15 cellular contexts compared by ENCODE assay signal in the genomic region with DNA sequence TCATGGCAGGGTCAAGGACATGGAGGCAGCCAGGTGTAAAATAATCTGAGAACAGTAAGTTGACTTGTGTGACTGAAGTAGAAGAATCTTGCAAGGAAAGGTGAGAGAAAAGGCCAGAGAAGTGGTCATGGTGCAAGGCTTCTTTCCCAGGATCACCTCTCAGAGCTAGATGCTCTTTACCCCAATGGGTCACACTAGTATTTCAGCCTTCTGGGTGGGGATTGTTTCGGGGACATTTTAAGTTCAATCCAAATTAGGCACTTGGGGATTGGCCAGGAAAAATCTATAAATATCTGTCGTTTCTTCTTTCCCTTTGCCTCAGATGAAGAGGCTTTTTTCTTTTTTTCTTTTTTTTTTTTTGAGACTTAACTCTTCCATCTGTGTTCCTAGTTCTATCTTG.
DNase-seq lines count a peak whose midpoint lies in the region; ATAC-seq and TF ChIP-seq lines count a peak whose summit lies in the region.
"Had no signal": no experiment of that assay in that cellular context is flagged by ENCODE, and none has a peak within 500 bp of the region (broad histone marks: within the 10 kb centered on the region; RNA-seq: fewer than 3 reads in every experiment).

No MANE protein-coding gene starts in this region.

- H4K20me1 ChIP-seq in SK-N-SH (ENCODE audit: insufficient read depth) = no peaks in the 10 kb centered on the region

- 70% methylated on average over 2 of the region's 2 CpGs for WGBS in SK-N-SH (ENCODE audit: low lambda C conversion rate)

- peaks cover 27% of the 10 kb centered on the region for H3F3A ChIP-seq in SK-N-SH (replicated peaks; ENCODE audit: insufficient read depth)

- H3K4me1 Mint-ChIP-seq in stimulated activated naive B cell treated with anti-CD40 and anti-IgM and Interleukin-4, amounts not matched to agents 10 μg/mL and 1 μg/mL and 100 μg/mL, for 72 hours = peaks cover 22 to 27% of the 10 kb centered on the region in 2 donors

- TF ChIP-seq RAD21 in SK-N-SH (IDR thresholded peaks at IDR 0.05; ENCODE audit: low read length) = no peak

- H3K9me3 ChIP-seq in SK-N-SH (no peaks in the 10 kb centered on the region), RWPE2 (ENCODE audit: severe bottlenecking) (no peaks in the 10 kb centered on the region)
- H3K9me3 ChIP-seq: MG63 had no signal

- no peak for ATAC-seq in SK-N-SH treated with all-trans-retinoic acid at 6 μM for 48 hours
- no peak for ATAC-seq in RWPE2 (ENCODE audit: low read depth)
- peak; percentile 57 for ATAC-seq in left ventricle myocardium superior
- no peak for ATAC-seq in stimulated activated naive B cell treated with anti-CD40 and anti-IgM and Interleukin-4, amounts not matched to agents 10 μg/mL and 1 μg/mL and 100 μg/mL, for 72 hours (replicated peaks)
- no peak for ATAC-seq in HG03175 (IDR thresholded peaks at IDR 0.05; ENCODE audit: unreplicated experiment)
- ATAC-seq in GM18511 (IDR thresholded peaks at IDR 0.05; ENCODE audit: unreplicated experiment) = no peak

- intact Hi-C loops in left ventricle myocardium superior (cut with micrococcal nuclease) = no loop called here

- peak overlapping the region; percentile 65 for H3K27ac Mint-ChIP-seq in stimulated activated naive B cell treated with anti-CD40 and anti-IgM and Interleukin-4, amounts not matched to agents 10 μg/mL and 1 μg/mL and 100 μg/mL, for 72 hours
- H3K27ac Mint-ChIP-seq: activated B cell treated with CpG ODN at 0.5 μM for 24 hours; activated T-helper 17 cell treated with anti-CD3 and anti-CD28 coated beads, Interleukin-2, amount 50 U/mL, for 72 hours had no signal

- peak overlapping the region; percentile 58 for H3K4me2 ChIP-seq in SK-N-SH

- POLR2A ChIA-PET in SK-N-SH (lab: Yijun Ruan, JAX) = interaction anchor here (0.7 kb wide), 1 partner anchor 24 kb away, joined by 5 read pairs; no protein-coding TSS in a partner anchor

- H3K4me3 ChIP-seq in SK-N-SH (ENCODE audit: low read depth in 2 of 2, low read length in 1 of 2) = no peak overlapping the region
- no peak overlapping the region for H3K4me3 ChIP-seq in RWPE2 (ENCODE audit: severe bottlenecking)
- H3K4me3 ChIP-seq: cardiac muscle cell, MG63 had no signal

- peaks cover 7% of the 10 kb centered on the region; the same call in 1 of the 2 replicates for H3K79me2 ChIP-seq in SK-N-SH (ENCODE audit: insufficient read depth)

- CTCF ChIA-PET in SK-N-SH (lab: Yijun Ruan, JAX) = no interaction called here

- TF ChIP-seq EP300 in SK-N-SH (IDR thresholded peaks at IDR 0.05; ENCODE audit: borderline replicate concordance in 1 of 2, low read depth in 1 of 2, low read length in 1 of 2) = no peak

- no peaks in the 10 kb centered on the region for H3K9me2 ChIP-seq in SK-N-SH

- H3K4me3 Mint-ChIP-seq in stimulated activated naive B cell treated with anti-CD40 and anti-IgM and Interleukin-4, amounts not matched to agents 10 μg/mL and 1 μg/mL and 100 μg/mL, for 72 hours = no peak overlapping the region
- H3K4me3 Mint-ChIP-seq: activated B cell treated with CpG ODN at 0.5 μM for 24 hours; activated T-helper 17 cell treated with anti-CD3 and anti-CD28 coated beads, Interleukin-2, amount 50 U/mL, for 72 hours had no signal

- peak overlapping the region in 1 of 2 experiments; percentile 93; a peak in 2 of 4 replicates for H3K27ac ChIP-seq in SK-N-SH (ENCODE audit: low read depth in 2 of 2, low read length in 1 of 2)
- peak overlapping the region; percentile 70 for H3K27ac ChIP-seq in RWPE2 (ENCODE audit: poor library complexity, severe bottlenecking)
- H3K27ac ChIP-seq: 22Rv1, cardiac muscle cell had no signal

- no peak for DNase-seq in SK-N-SH
- no peak for DNase-seq in RWPE2 (ENCODE audit: low spot score)
- DNase-seq in left ventricle myocardium superior = no peak
- no peak for DNase-seq in stimulated activated naive B cell treated with anti-CD40 and anti-IgM and Interleukin-4, amounts not matched to agents 10 μg/mL and 1 μg/mL and 100 μg/mL, for 72 hours
- no peak for DNase-seq in glomerular visceral epithelial cell (ENCODE audit: extremely low spot score)
- DNase-seq: activated B cell treated with CpG ODN at 0.5 μM for 24 hours; DMS 273 treated with DMSO at 0.1 percent for 48 hours; MG63; stimulated activated CD4-positive, alpha-beta T cell treated with anti-CD3 and anti-CD28 coated beads, Interleukin-4, amount 100 ng/mL, for 1 hour had no signal

- no peaks in the 10 kb centered on the region for H3K9me3 Mint-ChIP-seq in stimulated activated naive B cell treated with anti-CD40 and anti-IgM and Interleukin-4, amounts not matched to agents 10 μg/mL and 1 μg/mL and 100 μg/mL, for 72 hours
- H3K9me3 Mint-ChIP-seq: activated B cell treated with CpG ODN at 0.5 μM for 24 hours; activated T-helper 17 cell treated with anti-CD3 and anti-CD28 coated beads, Interleukin-2, amount 50 U/mL, for 72 hours had no signal

- H3K27me3 ChIP-seq in SK-N-SH (ENCODE audit: insufficient read depth) = no peaks in the 10 kb centered on the region
- H3K27me3 ChIP-seq in RWPE2 (ENCODE audit: insufficient read depth, poor library complexity, severe bottlenecking) = no peaks in the 10 kb centered on the region
- H3K27me3 ChIP-seq: cardiac muscle cell, MG63 had no signal

- peaks cover 9 to 11% of the 10 kb centered on the region in 2 experiments for H3K36me3 ChIP-seq in SK-N-SH (replicated peaks in 1 of 2; ENCODE audit: control insufficient read depth in 1 of 2, insufficient read depth in 2 of 2, low read length in 1 of 2)
- H3K36me3 ChIP-seq in RWPE2 (ENCODE audit: low read depth) = no peaks in the 10 kb centered on the region
- H3K36me3 ChIP-seq: cardiac muscle cell had no signal

- H3K4me1 ChIP-seq in SK-N-SH (ENCODE audit: control insufficient read depth in 1 of 2, insufficient read depth in 2 of 2, low read depth in 1 of 2, low read length in 1 of 2) (peaks cover 0 to 16% of the 10 kb centered on the region in 2 experiments; a peak in 1 of 4 replicates), RWPE2 (ENCODE audit: insufficient read depth, poor library complexity, severe bottlenecking) (peaks cover 21% of the 10 kb centered on the region)

- peaks cover 33 to 42% of the 10 kb centered on the region in 2 donors for H3K36me3 Mint-ChIP-seq in stimulated activated naive B cell treated with anti-CD40 and anti-IgM and Interleukin-4, amounts not matched to agents 10 μg/mL and 1 μg/mL and 100 μg/mL, for 72 hours

- H2AFZ ChIP-seq in SK-N-SH (ENCODE audit: low read depth) = no peak overlapping the region

- H3K9ac ChIP-seq in SK-N-SH = peak overlapping the region; percentile 40; the same call in 1 of the 2 replicates

- TF ChIP-seq CTCF in SK-N-SH (IDR thresholded peaks at IDR 0.05) (no peak), RWPE2 (IDR thresholded peaks at IDR 0.05; ENCODE audit: poor library complexity, severe bottlenecking) (no peak)

- H3K27me3 Mint-ChIP-seq in stimulated activated naive B cell treated with anti-CD40 and anti-IgM and Interleukin-4, amounts not matched to agents 10 μg/mL and 1 μg/mL and 100 μg/mL, for 72 hours = no peaks in the 10 kb centered on the region
- H3K27me3 Mint-ChIP-seq: activated B cell treated with CpG ODN at 0.5 μM for 24 hours; activated T-helper 17 cell treated with anti-CD3 and anti-CD28 coated beads, Interleukin-2, amount 50 U/mL, for 72 hours had no signal

TF ChIP-seq in SK-N-SH, 30 proteins besides CTCF, POLR2A, EP300 and RAD21 (continues in another document):
- TF ChIP-seq TEAD4 (IDR thresholded peaks at IDR 0.05; ENCODE audit: borderline replicate concordance, insufficient read depth) (no peak), FOSL2 (IDR thresholded peaks at IDR 0.05; ENCODE audit: borderline replicate concordance, low read depth) (no peak), USF1 (IDR thresholded peaks at IDR 0.05; ENCODE audit: borderline replicate concordance, low read depth) (no peak), FOXJ3 (CRISPR knock-in tag; IDR thresholded peaks at IDR 0.05) (no peak), FOXM1 (IDR thresholded peaks at IDR 0.05; ENCODE audit: low read depth) (no peak), EZH2phosphoT487 (IDR thresholded peaks at IDR 0.05; ENCODE audit: borderline replicate concordance, low read depth) (no peak), TAF1 (IDR thresholded peaks at IDR 0.05; ENCODE audit: borderline replicate concordance, low read depth, low read length) (no peak)

TF ChIP-seq in SK-N-SH treated with all-trans-retinoic acid at 6 μM for 48 hours, 23 proteins besides CTCF, POLR2A, EP300 and RAD21:
- TF ChIP-seq PATZ1 (CRISPR knock-in tag; IDR thresholded peaks at IDR 0.05; ENCODE audit: borderline replicate concordance) (no peak), TOX (CRISPR knock-in tag; IDR thresholded peaks at IDR 0.05; ENCODE audit: borderline replicate concordance) (no peak), CREB5 (CRISPR knock-in tag; IDR thresholded peaks at IDR 0.05; ENCODE audit: low read depth) (no peak)
